14 cellular contexts compared by ENCODE assay signal in the genomic region with DNA sequence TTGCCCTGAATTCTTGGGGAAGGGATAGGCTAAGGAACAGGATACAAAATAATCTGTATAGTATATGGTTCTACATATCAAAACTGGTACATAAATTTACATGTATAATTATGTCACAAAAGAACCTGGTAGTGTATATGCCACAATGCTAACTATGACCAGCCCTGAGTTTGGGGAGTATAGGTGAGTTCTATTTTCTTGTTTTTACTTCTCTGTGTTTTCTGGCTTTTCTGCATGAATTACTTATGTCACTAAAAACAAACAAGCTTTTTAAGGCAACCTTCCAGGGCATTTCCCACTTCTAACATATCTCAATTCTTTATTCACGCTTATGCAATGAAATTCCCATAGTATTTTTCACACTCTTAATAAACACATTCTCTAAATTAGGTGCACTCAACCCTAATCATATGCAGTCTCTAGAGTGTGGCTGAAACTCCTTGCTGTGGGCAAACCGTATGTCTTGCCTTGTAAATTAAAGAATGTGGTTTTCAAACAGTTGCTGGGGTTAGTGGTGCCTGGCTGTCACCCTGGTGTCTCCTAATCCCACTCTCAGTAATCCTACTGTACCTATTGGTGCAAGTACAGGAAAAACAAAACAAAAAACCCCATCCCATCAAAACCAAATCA. TPM values are rescaled to one million over a fixed set of nuclear protein-coding genes. Genes with fewer than 3 reads are reported as not detected.
DNase-seq lines count a peak whose midpoint lies in the region; ATAC-seq lines count a peak whose summit lies in the region.
"Had no signal": no experiment of that assay in that cellular context is flagged by ENCODE, and none has a peak within 500 bp of the region (broad histone marks: within the 10 kb centered on the region; RNA-seq: fewer than 3 reads in every experiment).

No MANE protein-coding gene starts in this region.

- no peaks in the 10 kb centered on the region for H3K36me3 Mint-ChIP-seq in activated CD8-positive, alpha-beta T cell treated with anti-CD3 and anti-CD28 coated beads, Interleukin-2, amount 10 ng/mL, durations not matched to agents 7 days and 5 days (ENCODE audit: low read depth)
- H3K36me3 Mint-ChIP-seq: type B pancreatic cell had no signal

- H3K27me3 Mint-ChIP-seq in activated CD8-positive, alpha-beta T cell treated with anti-CD3 and anti-CD28 coated beads, Interleukin-2, amount 10 ng/mL, durations not matched to agents 7 days and 5 days (ENCODE audit: low read depth) = peaks cover 17% of the 10 kb centered on the region
- H3K27me3 Mint-ChIP-seq: type B pancreatic cell had no signal

- no peak overlapping the region for H3K4me3 Mint-ChIP-seq in activated CD8-positive, alpha-beta T cell treated with anti-CD3 and anti-CD28 coated beads, Interleukin-2, amount 10 ng/mL, durations not matched to agents 7 days and 5 days
- H3K4me3 Mint-ChIP-seq: T-helper 17 cell, type B pancreatic cell had no signal

- intact Hi-C loops in Right ventricle myocardium inferior (cut with DNase I) = no loop called here

- peaks cover 55% of the 10 kb centered on the region for H3K4me1 Mint-ChIP-seq in activated CD8-positive, alpha-beta T cell treated with anti-CD3 and anti-CD28 coated beads, Interleukin-2, amount 10 ng/mL, durations not matched to agents 7 days and 5 days (ENCODE audit: low read depth)

- DNase-seq in activated CD8-positive, alpha-beta T cell treated with anti-CD3 and anti-CD28 coated beads, Interleukin-2, amount 10 ng/mL, durations not matched to agents 7 days and 5 days = no peak
- DNase-seq in OCI-M1 (lab: John Stamatoyannopoulos, UW) = no peak
- DNase-seq in NCI-H2029 treated with DMSO at 0.1 percent for 48 hours (lab: John Stamatoyannopoulos, UW) = no peak
- DNase-seq in NCI-H82 treated with DMSO at 0.1 percent for 48 hours (lab: John Stamatoyannopoulos, UW; ENCODE audit: unreplicated experiment) = no peak
- DNase-seq in Right ventricle myocardium inferior (ENCODE audit: missing footprints) = no peak
- DNase-seq: activated gamma-delta T cell treated with Interleukin-2 at 50 U/mL for 16 hours, DMS153, NCI-H2081 treated with DMSO at 0.1 percent for 48 hours, T-helper 17 cell had no signal

- CTCF ChIA-PET in activated CD8-positive, alpha-beta T cell treated with anti-CD3 and anti-CD28 coated beads, Interleukin-2, amount 10 ng/mL, durations not matched to agents 7 days and 5 days (lab: Charles Lee) = interaction anchor here (0.6 kb wide), 1 partner anchor 315 kb away, joined by 3 read pairs; no protein-coding TSS in a partner anchor

- H3K9me3 Mint-ChIP-seq in activated CD8-positive, alpha-beta T cell treated with anti-CD3 and anti-CD28 coated beads, Interleukin-2, amount 10 ng/mL, durations not matched to agents 7 days and 5 days (ENCODE audit: insufficient read depth) = no peaks in the 10 kb centered on the region
- H3K9me3 Mint-ChIP-seq: type B pancreatic cell had no signal

- H3K27ac Mint-ChIP-seq in activated CD8-positive, alpha-beta T cell treated with anti-CD3 and anti-CD28 coated beads, Interleukin-2, amount 10 ng/mL, durations not matched to agents 7 days and 5 days = no peak overlapping the region
- H3K27ac Mint-ChIP-seq: T-helper 17 cell had no signal

- ATAC-seq in GM18519 (IDR thresholded peaks at IDR 0.05; ENCODE audit: low FRiP score, unreplicated experiment) (peak; percentile 87), GM21360 (IDR thresholded peaks at IDR 0.05; ENCODE audit: unreplicated experiment) (peak; percentile 78), HG03095 (IDR thresholded peaks at IDR 0.05; ENCODE audit: unreplicated experiment) (peak; percentile 95), Right ventricle myocardium inferior (no peak)
- peak; percentile 64 for ATAC-seq in activated CD8-positive, alpha-beta T cell treated with anti-CD3 and anti-CD28 coated beads, Interleukin-2, amount 10 ng/mL, durations not matched to agents 7 days and 5 days
- ATAC-seq: HCT116, T-helper 17 cell had no signal

- POLR2A ChIA-PET in activated CD8-positive, alpha-beta T cell treated with anti-CD3 and anti-CD28 coated beads, Interleukin-2, amount 10 ng/mL, durations not matched to agents 7 days and 5 days (lab: Charles Lee) = interaction anchor here (9.8 kb wide), 1 partner anchor 14 kb away, joined by 106 read pairs; a partner anchor contains a TSS

RNA-seq across cellular contexts. Expression of a gene that starts 14.0 kb away (rescaled TPM):
- total RNA-seq in activated CD8-positive, alpha-beta T cell treated with anti-CD3 and anti-CD28 coated beads, Interleukin-2, amount 10 ng/mL, durations not matched to agents 7 days and 5 days = 10 to 100 TPM; 83.9 to 89.1 TPM
- 9.4 TPM for total RNA-seq in Right ventricle myocardium inferior
